In genomic region chr6:22716721-22717120, GRCh38 we compare ENCODE assay signal across 17 cellular contexts.
"Had no signal": no experiment of that assay in that cellular context is flagged by ENCODE, and none has a peak within 500 bp of the region (broad histone marks: within the 10 kb centered on the region; RNA-seq: fewer than 3 reads in every experiment).

No MANE protein-coding gene starts in this region.

- ATAC-seq: effector memory CD8-positive, alpha-beta T cell; left cardiac atrium; natural killer cell; psoas muscle had no signal

- H3K27me3 Mint-ChIP-seq: brain; central memory CD8-positive, alpha-beta T cell; dendritic cell treated with granulocyte-macrophage colony-stimulating factor and Interleukin-4, amounts not matched to agents 40 ng/mL and 50 ng/mL, for 4 days; effector memory CD8-positive, alpha-beta T cell; stimulated activated naive CD8-positive, alpha-beta T cell treated with anti-CD3 and anti-CD28 coated beads, Interleukin-15, Interleukin-2, amounts not matched to agents 100 ng/mL and 50 ng/mL, for 24 hours had no signal

- H3K27ac Mint-ChIP-seq: activated T-helper 2 cell treated with anti-CD3 and anti-CD28 coated beads, Interferon-gamma antibody, Interleukin-2, Interleukin-4, amounts not matched to agents 10 μg/mL and 5 μg/mL and 100 μg/mL, durations not matched to agents 14 hours and 24 hours and 36 hours; dendritic cell treated with granulocyte-macrophage colony-stimulating factor and Interleukin-4, amounts not matched to agents 40 ng/mL and 50 ng/mL, for 4 days; effector memory CD8-positive, alpha-beta T cell; natural killer cell; stimulated activated naive CD8-positive, alpha-beta T cell treated with anti-CD3 and anti-CD28 coated beads, Interleukin-15, Interleukin-2, amounts not matched to agents 100 ng/mL and 50 ng/mL, for 24 hours had no signal

- H3K9me3 ChIP-seq: psoas muscle had no signal

- H3K4me1 ChIP-seq: psoas muscle had no signal

- H3K36me3 Mint-ChIP-seq: natural killer cell had no signal

- H3K4me3 Mint-ChIP-seq: central memory CD8-positive, alpha-beta T cell; dendritic cell treated with granulocyte-macrophage colony-stimulating factor and Interleukin-4, amounts not matched to agents 40 ng/mL and 50 ng/mL, for 4 days; effector memory CD8-positive, alpha-beta T cell; natural killer cell; stimulated activated naive CD8-positive, alpha-beta T cell treated with anti-CD3 and anti-CD28 coated beads, Interleukin-15, Interleukin-2, amounts not matched to agents 100 ng/mL and 50 ng/mL, for 24 hours had no signal

- H3K27ac ChIP-seq: psoas muscle had no signal

- H3K9me3 Mint-ChIP-seq: dendritic cell treated with granulocyte-macrophage colony-stimulating factor and Interleukin-4, amounts not matched to agents 40 ng/mL and 50 ng/mL, for 4 days; effector memory CD8-positive, alpha-beta T cell had no signal

- H3K4me1 Mint-ChIP-seq: central memory CD8-positive, alpha-beta T cell; natural killer cell had no signal

- DNase-seq: activated CD4-positive, alpha-beta T cell treated with anti-CD3 and anti-CD28 coated beads, Interleukin-2, amount 50 U/mL, for 1 hour; activated naive CD4-positive, alpha-beta T cell treated with anti-CD3 and anti-CD28 coated beads, Interleukin-2, amount 50 U/mL, for 16 hours; activated T-cell treated with anti-CD3 and anti-CD28 coated beads for 4 hours; effector memory CD8-positive, alpha-beta T cell; hypothalamus; left cardiac atrium; natural killer cell; occipital lobe; psoas muscle; stimulated activated CD4-positive, alpha-beta T cell treated with anti-CD3 and anti-CD28 coated beads, Interleukin-2, amount 100 ng/mL, for 48 hours; stimulated activated CD8-positive, alpha-beta memory T cell treated with anti-CD3 and anti-CD28 coated beads, Interleukin-4, amount 100 ng/mL, for 48 hours had no signal

- H3K4me3 ChIP-seq: lung, psoas muscle had no signal
